Comparison of ENCODE assay signal across 8 cellular contexts in genomic region chr11:73787051-73787642, GRCh38. TPM values are rescaled to one million over a fixed set of nuclear protein-coding genes. Genes with fewer than 3 reads are reported as not detected.
A peak's percentile ranks its signal among the peaks of the same experiment; 100 is the strongest.
DNase-seq lines count a peak whose midpoint lies in the region; ATAC-seq and TF ChIP-seq lines count a peak whose summit lies in the region.

No MANE protein-coding gene starts in this region.

- TF ChIP-seq CTCF in AG04450 (IDR thresholded peaks at IDR 0.05; ENCODE audit: low read depth, low read length) (no peak), LNCaP clone FGC (IDR thresholded peaks at IDR 0.05; ENCODE audit: control insufficient read depth, extremely low read depth, insufficient read depth) (no peak)

- H3K36me3 Mint-ChIP-seq in naive B cell = no peaks in the 10 kb centered on the region

- POLR2A ChIA-PET in AG04450 (lab: Yijun Ruan, JAX) = interaction anchor here (0.5 to 2.2 kb wide), 8 partner anchors 8 to 131 kb away, joined by 3 to 29 read pairs (median 5); partner anchors contain the start of gene RAB6A

- peak overlapping the region; percentile 91 to 100 (median 100) for H3K4me3 Mint-ChIP-seq in naive B cell

- H3K4me3 ChIP-seq in AG04450 (ENCODE audit: low read depth, low read length) (peak overlapping the region; percentile 93), LNCaP clone FGC (ENCODE audit: low read depth, low read length) (peak overlapping the region; percentile 83)

- H3K27ac ChIP-seq in AG04450 (ENCODE audit: low read depth, low read length) = peak overlapping the region; percentile 89
- peak overlapping the region; percentile 97 for H3K27ac ChIP-seq in caudate nucleus (ENCODE audit: low read depth, low read length)

- peaks cover 0 to 2% (median 0%) of the 10 kb centered on the region in 3 donors for H3K27me3 Mint-ChIP-seq in naive B cell

- peaks cover 10 to 25% (median 12%) of the 10 kb centered on the region in 3 donors for H3K4me1 Mint-ChIP-seq in naive B cell

- ATAC-seq in naive B cell (ENCODE audit: low read depth in 2 of 2) = no peak
- no peak for ATAC-seq in HG02759 (IDR thresholded peaks at IDR 0.05; ENCODE audit: unreplicated experiment)
- ATAC-seq in GM21576 (IDR thresholded peaks at IDR 0.05; ENCODE audit: unreplicated experiment) = no peak

- no peaks in the 10 kb centered on the region for H3K9me3 Mint-ChIP-seq in naive B cell

- H3K27ac Mint-ChIP-seq in naive B cell = peak overlapping the region; percentile 84 to 99 (median 97)

- CTCF ChIA-PET in AG04450 (lab: Charles Lee) = no interaction called here

- H3K27me3 ChIP-seq in AG04450 (ENCODE audit: control insufficient read depth, insufficient read depth, low read length) = no peaks in the 10 kb centered on the region

- no peak for DNase-seq in AG04450 (ENCODE audit: low read depth, low spot score)
- no peak for DNase-seq in LNCaP clone FGC (ENCODE audit: low read depth)
- peak in 6 of 61 donors; percentile 1 to 29 (median 10) for DNase-seq in caudate nucleus (lab: John Stamatoyannopoulos, UW)
- no peak for DNase-seq in naive B cell
- no peak for DNase-seq in NCI-H226
- DNase-seq in NOMO-1 treated with DMSO at 0.1 percent for 48 hours (lab: John Stamatoyannopoulos, UW; ENCODE audit: unreplicated experiment) = no peak

- H3K9me3 ChIP-seq in AG04450 (ENCODE audit: control insufficient read depth, insufficient read depth, low read length) = no peaks in the 10 kb centered on the region

RNA-seq across cellular contexts. Expression of gene MRPL48, which starts 0.5 kb away (rescaled TPM):
- 57.9 and 65.7 TPM in 2 replicates for polyA plus RNA-seq in AG04450 (2011; rRNA removed)
- polyA minus RNA-seq in AG04450 (2011; rRNA and poly(A)+ RNA removed) = 10.7 and 13.9 TPM in 2 replicates
- polyA plus RNA-seq in naive B cell (ENCODE audit: low read depth in 6 of 6) = 10 to 100 TPM; 54.8 to 91.9 (median 60.3) TPM

RNA-seq across cellular contexts. Expression of gene RAB6A, which starts 26.3 kb away (rescaled TPM):
- polyA plus RNA-seq in AG04450 (2011; rRNA removed) = 97.0 and 153 TPM in 2 replicates
- polyA minus RNA-seq in AG04450 (2011; rRNA and poly(A)+ RNA removed) = 80.5 and 158 TPM in 2 replicates
- 10 to 100 TPM; 73.5 to 94.5 (median 84.2) TPM for polyA plus RNA-seq in naive B cell (ENCODE audit: low read depth in 6 of 6)
